ENCODE assay signal across 14 cellular contexts in genomic region chr1:245067257-245067656, GRCh38.
"Had no signal": no experiment of that assay in that cellular context is flagged by ENCODE, and none has a peak within 500 bp of the region (broad histone marks: within the 10 kb centered on the region; RNA-seq: fewer than 3 reads in every experiment).

No MANE protein-coding gene starts in this region.

- DNase-seq: activated CD4-positive, alpha-beta T cell treated with anti-CD3 and anti-CD28 coated beads, Interleukin-2, amount 50 U/mL, for 1 hour; activated CD8-positive, alpha-beta memory T cell treated with anti-CD3 and anti-CD28 coated beads for 24 hours; activated gamma-delta T cell treated with Interleukin-2 at 50 U/mL for 16 hours; amygdala; brain microvascular endothelial cell; effector memory CD4-positive, alpha-beta T cell; heart right ventricle; left colon; naive thymus-derived CD8-positive, alpha-beta T cell; stimulated activated CD4-positive, alpha-beta T cell treated with anti-CD3 and anti-CD28 coated beads, Interleukin-12 subunit alpha, Interleukin-12 subunit beta, amount 100 ng/mL, for 4 hours; stimulated activated CD4-positive, alpha-beta T cell treated with anti-CD3 and anti-CD28 coated beads, Interleukin-2, amount 100 ng/mL, for 24 hours; thyroid gland had no signal

- H3K36me3 ChIP-seq: brain microvascular endothelial cell, thyroid gland had no signal

- H3K27me3 ChIP-seq: brain microvascular endothelial cell, gastroesophageal sphincter, heart right ventricle, thyroid gland had no signal

- H3K9me3 ChIP-seq: gastroesophageal sphincter, thyroid gland had no signal

- ATAC-seq: gastroesophageal sphincter; heart right ventricle; left colon; naive thymus-derived CD8-positive, alpha-beta T cell had no signal

- H3K9ac ChIP-seq: parathyroid adenoma had no signal

- H3K4me1 ChIP-seq: gastroesophageal sphincter, heart right ventricle, parathyroid adenoma, thyroid gland had no signal

- H3K4me3 ChIP-seq: gastroesophageal sphincter, heart right ventricle, thyroid gland had no signal

- H3K27ac ChIP-seq: brain microvascular endothelial cell, gastroesophageal sphincter, heart right ventricle, parathyroid adenoma, thyroid gland had no signal

- H2AFZ ChIP-seq: parathyroid adenoma had no signal
